Comparison of ENCODE assay signal across 22 cellular contexts in the genomic region with DNA sequence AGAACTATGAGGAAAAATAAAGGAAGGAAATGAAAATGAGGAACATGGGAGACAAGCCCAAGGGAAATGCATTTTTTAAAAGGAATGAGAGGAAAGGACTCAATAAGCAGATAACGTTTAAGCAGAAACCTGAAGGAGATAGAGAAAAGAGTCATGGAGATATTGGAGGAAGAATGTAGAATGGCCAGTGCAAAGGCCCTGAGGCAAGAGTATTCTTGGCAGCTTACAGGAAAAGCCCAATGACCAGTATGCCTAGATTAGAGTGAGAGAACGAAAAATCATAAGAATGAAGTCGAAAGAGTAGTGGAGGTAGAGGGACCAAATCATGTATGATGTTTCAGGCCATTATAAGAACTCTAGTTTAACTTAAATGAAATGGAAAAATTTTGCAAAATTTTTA.
"Had no signal": no experiment of that assay in that cellular context is flagged by ENCODE, and none has a peak within 500 bp of the region (broad histone marks: within the 10 kb centered on the region; RNA-seq: fewer than 3 reads in every experiment).

No MANE protein-coding gene starts in this region.

- H3K4me3 ChIP-seq: colonic mucosa, esophagus squamous epithelium, gastrocnemius medialis, heart right ventricle, left lung, lower lobe of right lung, mucosa of descending colon had no signal

- ATAC-seq: effector memory CD8-positive, alpha-beta T cell; esophagus mucosa; gastrocnemius medialis; heart right ventricle; left cardiac atrium; left lung; left ventricle myocardium superior; lower lobe of right lung; mucosa of descending colon had no signal

- DNase-seq: colonic mucosa; cortex of kidney; effector CD8-positive, alpha-beta T cell; effector memory CD8-positive, alpha-beta T cell; endodermal cell; erythroblast; esophagus squamous epithelium; foreskin fibroblast; foreskin melanocyte; gastrocnemius medialis; glutamatergic neuron; head of caudate nucleus; heart right ventricle; hippocampal formation; left cardiac atrium; left lung; left ventricle myocardium superior; lower lobe of right lung; mesenchymal stem cell; mucosa of descending colon had no signal

- H3K4me1 ChIP-seq: colonic mucosa, esophagus squamous epithelium, gastrocnemius medialis, heart right ventricle, left lung, lower lobe of right lung had no signal

- H3K27ac ChIP-seq: colonic mucosa, epithelial cell of prostate, esophagus squamous epithelium, gastrocnemius medialis, heart right ventricle, left lung, lower lobe of right lung had no signal

- H3K36me3 ChIP-seq: colonic mucosa, esophagus squamous epithelium, gastrocnemius medialis, heart right ventricle, left lung, lower lobe of right lung had no signal

- H3K9me3 ChIP-seq: colonic mucosa, gastrocnemius medialis had no signal

- H3K27me3 ChIP-seq: colonic mucosa, esophagus squamous epithelium, gastrocnemius medialis, heart right ventricle, left lung had no signal
